In the genomic region with DNA sequence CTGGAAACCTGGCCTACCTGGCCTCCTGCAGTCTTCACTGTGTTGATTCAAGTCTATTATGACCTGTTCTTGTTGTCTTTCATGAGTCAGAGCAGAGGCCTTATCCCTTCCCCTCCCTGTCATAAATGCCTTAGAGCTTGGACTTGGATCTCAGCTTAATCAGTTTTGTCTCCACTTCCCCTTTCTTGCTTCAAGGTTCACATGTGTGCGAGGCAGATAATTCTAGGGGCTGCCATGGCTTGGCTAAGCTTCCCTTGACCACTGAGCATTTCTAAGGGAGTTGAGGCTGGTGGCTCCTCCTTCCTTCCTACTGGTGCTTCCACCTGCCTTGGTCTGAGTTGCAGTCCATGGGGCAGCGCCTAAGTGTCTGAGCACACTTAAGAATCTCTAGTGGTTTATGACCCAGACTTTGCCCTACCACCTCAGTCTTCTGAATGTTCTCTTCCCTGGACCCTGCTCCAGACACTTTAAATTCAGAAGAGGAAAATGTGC, we compare ENCODE assay signal across 15 cellular contexts. TPM values are rescaled to one million over a fixed set of nuclear protein-coding genes. Genes with fewer than 3 reads are reported as not detected.
DNase-seq lines count a peak whose midpoint lies in the region; ATAC-seq, FAIRE-seq and TF ChIP-seq lines count a peak whose summit lies in the region.
"Had no signal": no experiment of that assay in that cellular context is flagged by ENCODE, and none has a peak within 500 bp of the region (broad histone marks: within the 10 kb centered on the region; RNA-seq: fewer than 3 reads in every experiment).

No MANE protein-coding gene starts in this region.

- no peaks in the 10 kb centered on the region for H3K36me3 Mint-ChIP-seq in CD8-positive, alpha-beta T cell

- H3K27ac ChIP-seq in right lobe of liver: no peak overlapping the region
- no peak overlapping the region for H3K27ac ChIP-seq in CD8-positive, alpha-beta T cell (ENCODE audit: low read depth, low read length)
- H3K27ac ChIP-seq: heart right ventricle, parathyroid adenoma had no signal

- ATAC-seq in HG03159 (IDR thresholded peaks at IDR 0.05; ENCODE audit: unreplicated experiment) (peak; percentile 45), right lobe of liver (no peak)
- ATAC-seq in CD8-positive, alpha-beta T cell: no peak
- ATAC-seq: heart right ventricle had no signal

- intact Hi-C loops in right lobe of liver (cut with DNase I): no loop called here
- intact Hi-C loops in CD8-positive, alpha-beta T cell (cut with DNase I, micrococcal nuclease): no loop called here

- POLR2A ChIA-PET in CD8-positive, alpha-beta T cell (lab: Charles Lee): no interaction called here

- FAIRE-seq in GM18507 (lab: Jason Lieb, UNC): peak; percentile 63

- H3K9me3 ChIP-seq in right lobe of liver: no peaks in the 10 kb centered on the region
- no peaks in the 10 kb centered on the region for H3K9me3 ChIP-seq in CD8-positive, alpha-beta T cell (ENCODE audit: low read length)
- H3K9me3 ChIP-seq: heart right ventricle had no signal

- no peak overlapping the region for H3K4me3 ChIP-seq in right lobe of liver
- H3K4me3 ChIP-seq in CD8-positive, alpha-beta T cell (ENCODE audit: low read depth, low read length): no peak overlapping the region
- H3K4me3 ChIP-seq: heart right ventricle had no signal

- H3K27me3 ChIP-seq in right lobe of liver: no peaks in the 10 kb centered on the region
- no peaks in the 10 kb centered on the region for H3K27me3 ChIP-seq in CD8-positive, alpha-beta T cell (ENCODE audit: insufficient read depth, low read length)

- CTCF ChIA-PET in CD8-positive, alpha-beta T cell (lab: Charles Lee): no interaction called here

- no peak for DNase-seq in GM18507 (ENCODE audit: extremely low spot score, insufficient read length, low read depth)
- DNase-seq in OCI-M1 (lab: John Stamatoyannopoulos, UW): peak; percentile 97
- DNase-seq in inferior parietal cortex (ENCODE audit: extremely low spot score): peak; percentile 27
- no peak for DNase-seq in GM03348 (ENCODE audit: low spot score)
- DNase-seq in right lobe of liver: no peak
- no peak for DNase-seq in NCI-H446 treated with DMSO at 0.1 percent for 48 hours (lab: John Stamatoyannopoulos, UW)
- no peak for DNase-seq in CD8-positive, alpha-beta T cell
- DNase-seq: Calu3, heart right ventricle, kidney glomerular epithelial cell, NCI-H187 had no signal

- no peaks in the 10 kb centered on the region for H3K27me3 Mint-ChIP-seq in CD8-positive, alpha-beta T cell (ENCODE audit: low read depth)

- H3K4me1 ChIP-seq in right lobe of liver: no peaks in the 10 kb centered on the region
- H3K4me1 ChIP-seq in CD8-positive, alpha-beta T cell (ENCODE audit: insufficient read depth, low read length): no peaks in the 10 kb centered on the region
- H3K4me1 ChIP-seq: heart right ventricle, parathyroid adenoma had no signal

- no peak for TF ChIP-seq POLR2A in right lobe of liver (IDR thresholded peaks at IDR 0.05)

- no peaks in the 10 kb centered on the region for H3K9me3 Mint-ChIP-seq in CD8-positive, alpha-beta T cell
- H3K9me3 Mint-ChIP-seq: activated T-helper 1 cell treated with anti-CD3 and anti-CD28 coated beads, Interleukin-12 subunit alpha, Interleukin-12 subunit beta, Interleukin-2, Interleukin-4 antibody, amounts not matched to agents 30 ng/mL and 10 ng/mL and 1 ng/mL, durations not matched to agents 14 hours and 24 hours and 36 hours; T-helper 2 cell treated with Interferon-gamma antibody and Interleukin-4, amounts not matched to agents 5 μg/mL and 100 μg/mL, for 36 hours had no signal

- no peaks in the 10 kb centered on the region for H3K4me1 Mint-ChIP-seq in CD8-positive, alpha-beta T cell (ENCODE audit: low read depth)

- no peaks in the 10 kb centered on the region for H3K36me3 ChIP-seq in right lobe of liver
- H3K36me3 ChIP-seq in CD8-positive, alpha-beta T cell (ENCODE audit: insufficient read depth, low read length): no peaks in the 10 kb centered on the region
- H3K36me3 ChIP-seq: heart right ventricle had no signal

- H3K27ac Mint-ChIP-seq in CD8-positive, alpha-beta T cell: no peak overlapping the region
- H3K27ac Mint-ChIP-seq: activated T-helper 1 cell treated with anti-CD3 and anti-CD28 coated beads, Interleukin-12 subunit alpha, Interleukin-12 subunit beta, Interleukin-2, Interleukin-4 antibody, amounts not matched to agents 30 ng/mL and 10 ng/mL and 1 ng/mL, durations not matched to agents 14 hours and 24 hours and 36 hours; T-helper 2 cell treated with Interferon-gamma antibody and Interleukin-4, amounts not matched to agents 5 μg/mL and 100 μg/mL, for 36 hours had no signal

- no peak overlapping the region for H3K4me3 Mint-ChIP-seq in CD8-positive, alpha-beta T cell
- H3K4me3 Mint-ChIP-seq: activated T-helper 1 cell treated with anti-CD3 and anti-CD28 coated beads, Interleukin-12 subunit alpha, Interleukin-12 subunit beta, Interleukin-2, Interleukin-4 antibody, amounts not matched to agents 30 ng/mL and 10 ng/mL and 1 ng/mL, durations not matched to agents 14 hours and 24 hours and 36 hours; T-helper 2 cell treated with Interferon-gamma antibody and Interleukin-4, amounts not matched to agents 5 μg/mL and 100 μg/mL, for 36 hours had no signal

- WGBS in right lobe of liver (ENCODE audit: insufficient coverage, low coverage, low lambda C conversion rate, missing lambda C conversion rate): 24% methylated on average over 2 of the region's 2 CpGs

- no peak for TF ChIP-seq CTCF in right lobe of liver (IDR thresholded peaks at IDR 0.05)
- TF ChIP-seq CTCF in CD8-positive, alpha-beta T cell (IDR thresholded peaks at IDR 0.05): no peak

RNA-seq across cellular contexts. Expression of a gene that starts 1.7 kb away (rescaled TPM):
- 1 to 10 TPM; 1.1 to 2.7 (median 1.5) TPM for total RNA-seq in right lobe of liver
- total RNA-seq in CD8-positive, alpha-beta T cell: not detected
- total RNA-seq: activated T-helper 1 cell treated with anti-CD3 and anti-CD28 coated beads, Interleukin-12 subunit alpha, Interleukin-12 subunit beta, Interleukin-2, Interleukin-4 antibody, amounts not matched to agents 30 ng/mL and 10 ng/mL and 1 ng/mL, durations not matched to agents 14 hours and 24 hours and 36 hours; Calu3 had no signal

Comparison
In these comparisons a context has a peak if more than half of its experiments do, and no peak if none do; other contexts are left out.
1. DNase-seq: peak in OCI-M1 (single experiment) and inferior parietal cortex (single experiment); none in GM18507 (single experiment), GM03348 (single experiment), right lobe of liver (0 of 3), NCI-H446 treated with DMSO at 0.1 percent for 48 hours (single experiment) and CD8-positive, alpha-beta T cell (0 of 7).